In genomic region chr6:1908784-1909183, GRCh38 we compare ENCODE assay signal across 2 cellular contexts.
TF ChIP-seq lines count a peak whose summit lies in the region.

No MANE protein-coding gene starts in this region.

TF ChIP-seq in GM23338, 12 proteins besides CTCF, POLR2A, EP300 and RAD21 (continued from another document):
- no peak for TF ChIP-seq STAT1 (IDR thresholded peaks at IDR 0.05; ENCODE audit: unreplicated experiment)
- no peak for TF ChIP-seq POLR2AphosphoS5 (IDR thresholded peaks at IDR 0.05; ENCODE audit: low read depth)
- TF ChIP-seq EZH2phosphoT487 (IDR thresholded peaks at IDR 0.05; ENCODE audit: unreplicated experiment), result no peak
- no peak for TF ChIP-seq JUNB (IDR thresholded peaks at IDR 0.05; ENCODE audit: unreplicated experiment)
- no peak for TF ChIP-seq ZNF462 (CRISPR knock-in tag; IDR thresholded peaks at IDR 0.05)
- no peak for TF ChIP-seq ETS1 (IDR thresholded peaks at IDR 0.05)
- TF ChIP-seq REST (IDR thresholded peaks at IDR 0.05; ENCODE audit: unreplicated experiment), result no peak
- TF ChIP-seq EZH2 (IDR thresholded peaks at IDR 0.05; ENCODE audit: low read depth, unreplicated experiment), result no peak
- TF ChIP-seq ZNF331 (CRISPR knock-in tag; IDR thresholded peaks at IDR 0.05; ENCODE audit: low read depth), result no peak

TF ChIP-seq in endothelial cell of umbilical vein, 7 proteins besides CTCF, POLR2A, EP300 and RAD21 (continued from another document):
- TF ChIP-seq EZH2 (IDR thresholded peaks at IDR 0.05; ENCODE audit: borderline replicate concordance, low read depth, low read length, severe bottlenecking) (no peak), FOS (IDR thresholded peaks at IDR 0.05; ENCODE audit: borderline replicate concordance, insufficient read depth, low read length) (peak; percentile 17)
TF ChIP-seq in endothelial cell of umbilical vein: peak in this region for 1.
